Comparison of ENCODE assay signal across 8 cellular contexts in the genomic region with DNA sequence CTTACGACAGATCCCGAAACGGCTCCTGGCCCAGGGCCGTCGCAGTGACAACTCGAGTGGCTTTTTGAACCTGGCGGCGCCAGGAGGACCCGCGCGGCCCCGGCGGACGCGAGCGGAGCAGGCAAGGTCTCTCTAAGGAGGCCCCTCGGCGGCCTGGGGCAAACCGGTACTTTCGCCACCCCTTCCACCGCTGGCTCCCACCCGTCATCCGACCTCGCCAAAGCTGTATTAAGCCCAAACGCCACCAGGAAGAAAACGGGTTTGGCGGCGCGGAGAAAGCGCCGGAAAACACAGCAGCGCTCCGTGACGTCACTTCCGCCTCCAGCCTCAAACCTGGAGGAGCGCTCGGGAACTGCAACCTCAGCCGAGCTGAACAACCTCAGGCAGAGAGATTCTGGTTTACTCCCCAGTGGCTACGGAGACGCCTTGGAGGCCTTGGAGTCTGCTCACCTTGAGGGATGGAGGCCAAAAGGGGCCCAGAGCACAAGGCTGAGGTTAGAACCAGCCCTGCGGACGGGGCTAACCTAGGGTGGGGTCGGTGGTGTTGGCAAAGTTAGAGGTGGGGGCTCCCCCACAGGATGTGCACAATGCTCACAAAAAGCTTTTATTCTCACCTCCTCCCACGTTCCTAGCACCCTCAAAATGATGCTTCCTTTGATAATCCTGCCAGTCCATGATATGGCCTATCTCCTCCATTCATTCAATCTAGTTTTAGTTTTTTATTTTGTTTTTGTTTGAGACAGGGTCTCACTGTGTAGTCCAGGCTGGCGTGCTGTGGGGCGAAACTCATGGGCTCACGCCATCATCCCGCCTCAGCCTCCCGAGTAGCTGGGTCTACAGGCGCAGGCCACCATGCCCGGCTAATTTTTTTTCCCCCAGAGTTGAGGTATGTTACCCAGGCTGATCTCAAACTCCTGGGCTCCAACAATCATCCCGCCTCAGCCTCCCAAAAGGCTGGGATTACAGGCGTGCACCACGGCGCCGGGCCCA. TPM values are rescaled to one million over a fixed set of nuclear protein-coding genes. Genes with fewer than 3 reads are reported as not detected.
DNase-seq lines count a peak whose midpoint lies in the region; ATAC-seq and TF ChIP-seq lines count a peak whose summit lies in the region.

TSS of gene ZNF266 (minus strand) at position 295 of the 990 bp plus-strand sequence. CDS start 15,484 bp downstream, outside the sequence.

- H3K4me3 ChIP-seq in kidney epithelial cell (ENCODE audit: low read depth, low read length), result peak within 1 kb of the TSS; percentile 94

- peak; percentile 90 for ATAC-seq in GM19025 (IDR thresholded peaks at IDR 0.05; ENCODE audit: low read depth, unreplicated experiment)
- ATAC-seq in HG03354 (IDR thresholded peaks at IDR 0.05; ENCODE audit: poor library complexity, severe bottlenecking, unreplicated experiment), result peak; percentile 96

- TF ChIP-seq CTCF in kidney epithelial cell (IDR thresholded peaks at IDR 0.05; ENCODE audit: insufficient read depth, low read length, poor library complexity, severe bottlenecking), result peak; percentile 64

- DNase-seq in AG20443 (ENCODE audit: low spot score) (peak; percentile 98), NCI-H446 treated with DMSO at 0.1 percent for 48 hours (lab: John Stamatoyannopoulos, UW) (peak; percentile 78), cerebellum (ENCODE audit: low spot score) (peak; percentile 91), kidney epithelial cell (ENCODE audit: low read depth) (peak; percentile 60)
- peak; percentile 88 for DNase-seq in activated CD4-positive, CD25-positive, alpha-beta regulatory T cell treated with anti-CD3 and anti-CD28 coated beads, Interleukin-2, amount 50 U/mL, for 72 hours
- peak; percentile 87 to 89 for DNase-seq in stimulated activated CD4-positive, alpha-beta T cell treated with anti-CD3 and anti-CD28 coated beads, Interleukin-15, amount 100 ng/mL, for 48 hours (ENCODE audit: low read depth in 2 of 2)

- peaks cover 1% of the 10 kb centered on the region for H3K36me3 ChIP-seq in kidney epithelial cell (ENCODE audit: control insufficient read depth, insufficient read depth, low read length)

- H3K27me3 ChIP-seq in kidney epithelial cell (ENCODE audit: control insufficient read depth, insufficient read depth, low read length), result no peaks in the 10 kb centered on the region

RNA-seq across cellular contexts. Expression of gene ZNF266, which starts in this region (rescaled TPM):
- total RNA-seq in cerebellum, result 16.2 TPM
- total RNA-seq in kidney epithelial cell, result 12.2 and 14.2 TPM in 2 replicates

Comparison
In these comparisons a context has a peak if more than half of its experiments do, and no peak if none do; other contexts are left out.
1. Peak in every context shown above with its lines: DNase-seq, ATAC-seq and H3K4me3 ChIP-seq.